ENCODE assay signal across 30 cellular contexts in genomic region chr14:95323361-95323760, GRCh38. TPM values are rescaled to one million over a fixed set of nuclear protein-coding genes. Genes with fewer than 3 reads are reported as not detected.
DNase-seq lines count a peak whose midpoint lies in the region; FAIRE-seq and TF ChIP-seq lines count a peak whose summit lies in the region.
"Had no signal": no experiment of that assay in that cellular context is flagged by ENCODE, and none has a peak within 500 bp of the region (broad histone marks: within the 10 kb centered on the region; RNA-seq: fewer than 3 reads in every experiment).

No MANE protein-coding gene starts in this region.

- peak overlapping the region; percentile 31 for H2AFZ ChIP-seq in mammary epithelial cell (ENCODE audit: low read depth, low read length)

- no peak for TF ChIP-seq EP300 in tibial nerve (IDR thresholded peaks at IDR 0.05)

- H3K27me3 Mint-ChIP-seq in CD14-positive monocyte (ENCODE audit: low read depth in 3 of 3), result peaks cover 2 to 12% (median 5%) of the 10 kb centered on the region in 3 donors

- dilution Hi-C loops in mammary epithelial cell (cut with HindIII; ENCODE audit: low sequenced_read_pairs), result no loop called here

- peaks cover 0 to 2% (median 0%) of the 10 kb centered on the region in 7 donors for H3K9me3 Mint-ChIP-seq in CD14-positive monocyte
- H3K9me3 Mint-ChIP-seq: CD8-positive, alpha-beta T cell had no signal

- peak overlapping the region; percentile 10 for H3K4me2 ChIP-seq in mammary epithelial cell (ENCODE audit: insufficient read depth, low read depth, low read length)

- TF ChIP-seq CTCF in CD14-positive monocyte (IDR thresholded peaks at IDR 0.05), result no peak
- no peak for TF ChIP-seq CTCF in mammary epithelial cell (conservative IDR thresholded peaks at IDR 0.05 in 1 of 2, IDR thresholded peaks at IDR 0.05 in 1 of 2; ENCODE audit: extremely low read depth in 1 of 2, insufficient read depth in 1 of 2, low read depth in 1 of 2, low read length in 2 of 2)
- no peak for TF ChIP-seq CTCF in esophagus squamous epithelium (IDR thresholded peaks at IDR 0.05)
- no peak for TF ChIP-seq CTCF in tibial nerve (IDR thresholded peaks at IDR 0.05)
- TF ChIP-seq CTCF in thyroid gland (IDR thresholded peaks at IDR 0.05), result no peak

- intact Hi-C loops in CD14-positive monocyte (cut with micrococcal nuclease) (loop anchor here (5.0 to 10.0 kb wide), 3 partner anchors 34 to 161 kb away; no protein-coding TSS in a partner anchor), mammary epithelial cell (cut with micrococcal nuclease) (no loop called here), esophagus squamous epithelium (cut with DNase I) (no loop called here), thyroid gland (cut with DNase I) (no loop called here)

- CTCF ChIA-PET in mammary epithelial cell (lab: Charles Lee; ENCODE audit: low non-redundant PET), result no interaction called here

- DNase-seq in CD14-positive monocyte (ENCODE audit: low spot score) (no peak), mammary epithelial cell (no peak), esophagus squamous epithelium (lab: John Stamatoyannopoulos, UW) (no peak), tibial nerve (ENCODE audit: low spot score in 2 of 2) (no peak), thyroid gland (no peak), small intestine (no peak)
- no peak for DNase-seq in activated CD8-positive, alpha-beta memory T cell treated with anti-CD3 and anti-CD28 coated beads for 24 hours
- DNase-seq: AML-193; C1 segment of cervical spinal cord; Caco-2; CD8-positive, alpha-beta T cell; DMS 273 treated with DMSO at 0.1 percent for 48 hours; DMS79; EL; GDM1; HCEC 1CT; KBM-7; MM.1S; NCI-H1048; NCI-H1417; NCI-H1694; NCI-H2029 treated with DMSO at 0.1 percent for 48 hours; NCI-H446 treated with DMSO at 0.1 percent for 48 hours; NCI-H526; NK-92 treated with Interleukin-12 subunit alpha and Interleukin-12 subunit beta, amount 100 ng/mL, for 24 hours; PC-3; RPMI8226; SHP77 treated with DMSO at 0.1 percent for 48 hours had no signal

- H3K9ac ChIP-seq in mammary epithelial cell (ENCODE audit: insufficient read depth, low read length), result no peak overlapping the region

- no peaks in the 10 kb centered on the region for H3K9me3 ChIP-seq in mammary epithelial cell (replicated peaks; ENCODE audit: insufficient read depth, low read length)
- H3K9me3 ChIP-seq in esophagus squamous epithelium, result no peaks in the 10 kb centered on the region
- no peaks in the 10 kb centered on the region for H3K9me3 ChIP-seq in tibial nerve
- H3K9me3 ChIP-seq in thyroid gland, result no peaks in the 10 kb centered on the region
- no peaks in the 10 kb centered on the region for H3K9me3 ChIP-seq in small intestine (ENCODE audit: control insufficient read depth, low read depth)
- H3K9me3 ChIP-seq: Caco-2 had no signal

- H3K4me3 ChIP-seq in mammary epithelial cell (replicated peaks in 1 of 3; ENCODE audit: insufficient read depth in 1 of 3, low read depth in 2 of 3, low read length in 3 of 3) (no peak overlapping the region), esophagus squamous epithelium (no peak overlapping the region), tibial nerve (no peak overlapping the region), thyroid gland (replicated peaks in 1 of 3) (no peak overlapping the region), small intestine (ENCODE audit: low read depth in 1 of 2, low read length in 2 of 2) (no peak overlapping the region)
- H3K4me3 ChIP-seq: GM12878 had no signal

- H3K4me3 Mint-ChIP-seq in CD14-positive monocyte, result peak overlapping the region in 1 of 2 donors; percentile 68
- H3K4me3 Mint-ChIP-seq: CD8-positive, alpha-beta T cell had no signal

- no TSS peak for BruUV-seq in mammary epithelial cell (replicated peaks; lab: Mats Ljungman, UMichigan)

- in situ Hi-C loops in mammary epithelial cell (cut with MboI; ENCODE audit: low sequenced_read_pairs in 2 of 2), result loop anchor here in 1 of 2 donors (10.0 kb wide), 1 partner anchor 59 kb away; no protein-coding TSS in a partner anchor

- no peaks in the 10 kb centered on the region for H4K20me1 ChIP-seq in mammary epithelial cell (ENCODE audit: insufficient read depth, low read length)

- no peaks in the 10 kb centered on the region for H3K27me3 ChIP-seq in mammary epithelial cell (ENCODE audit: insufficient read depth, low read length)
- peaks cover 0 to 10% (median 0%) of the 10 kb centered on the region in 4 donors for H3K27me3 ChIP-seq in esophagus squamous epithelium
- no peaks in the 10 kb centered on the region for H3K27me3 ChIP-seq in tibial nerve
- H3K27me3 ChIP-seq in thyroid gland, result no peaks in the 10 kb centered on the region
- H3K27me3 ChIP-seq in small intestine (ENCODE audit: control insufficient read depth in 2 of 2, insufficient read depth in 2 of 2, low read length in 2 of 2), result no peaks in the 10 kb centered on the region

- TF ChIP-seq POLR2A in esophagus squamous epithelium (IDR thresholded peaks at IDR 0.05), result no peak
- no peak for TF ChIP-seq POLR2A in tibial nerve (IDR thresholded peaks at IDR 0.05)
- no peak for TF ChIP-seq POLR2A in thyroid gland (IDR thresholded peaks at IDR 0.05)

- H3K36me3 ChIP-seq in mammary epithelial cell (ENCODE audit: insufficient read depth, low read length), result no peaks in the 10 kb centered on the region
- no peaks in the 10 kb centered on the region for H3K36me3 ChIP-seq in esophagus squamous epithelium
- H3K36me3 ChIP-seq in tibial nerve, result no peaks in the 10 kb centered on the region
- no peaks in the 10 kb centered on the region for H3K36me3 ChIP-seq in thyroid gland
- H3K36me3 ChIP-seq in small intestine (ENCODE audit: control insufficient read depth in 2 of 2, insufficient read depth in 2 of 2, low read length in 2 of 2), result no peaks in the 10 kb centered on the region

- H3K27ac Mint-ChIP-seq in CD14-positive monocyte, result peak overlapping the region; percentile 81 to 96 (median 90)
- H3K27ac Mint-ChIP-seq: CD8-positive, alpha-beta T cell had no signal

- H3K4me1 ChIP-seq in mammary epithelial cell (ENCODE audit: insufficient read depth, low read length) (peaks cover 51% of the 10 kb centered on the region), esophagus squamous epithelium (peaks cover 14 to 64% (median 27%) of the 10 kb centered on the region in 3 donors), tibial nerve (peaks cover 2 to 49% (median 16%) of the 10 kb centered on the region in 4 donors), thyroid gland (peaks cover 9 to 12% of the 10 kb centered on the region in 2 donors), small intestine (ENCODE audit: control insufficient read depth in 2 of 2, insufficient read depth in 1 of 2, low read depth in 1 of 2, low read length in 1 of 2) (no peaks in the 10 kb centered on the region)
- H3K4me1 ChIP-seq: Caco-2 had no signal

- FAIRE-seq in small intestine (lab: Jason Lieb, UNC), result no peak
- FAIRE-seq: GM12878, H1 had no signal

- H3K4me1 Mint-ChIP-seq in CD14-positive monocyte, result peaks cover 62% of the 10 kb centered on the region

- 89% methylated on average over 4 of the region's 6 CpGs for WGBS in mammary epithelial cell (ENCODE audit: low coverage, missing lambda C conversion rate)
- WGBS in esophagus squamous epithelium, 2 donors, result 45 to 79% methylated on average over 6 of the region's 6 CpGs
- 78 to 85% methylated on average over 6 of the region's 6 CpGs for WGBS in tibial nerve, 2 donors
- WGBS in thyroid gland, 2 donors, result 87 to 92% methylated on average over 6 of the region's 6 CpGs
- 89 to 92% (median 91%) methylated on average over 6 of the region's 6 CpGs for WGBS in small intestine, 3 donors

- peak overlapping the region; percentile 80 for H3K27ac ChIP-seq in mammary epithelial cell (ENCODE audit: insufficient read depth, low read depth, low read length)
- peak overlapping the region; percentile 7 to 56 (median 35) for H3K27ac ChIP-seq in esophagus squamous epithelium
- H3K27ac ChIP-seq in tibial nerve, result peak overlapping the region; percentile 23 to 97 (median 82)
- H3K27ac ChIP-seq in thyroid gland, result no peak overlapping the region
- H3K27ac ChIP-seq in small intestine (ENCODE audit: low read depth in 1 of 2, low read length in 1 of 2), result no peak overlapping the region

- H3K36me3 Mint-ChIP-seq in CD14-positive monocyte, result peaks cover 0 to 7% of the 10 kb centered on the region in 2 donors
- H3K36me3 Mint-ChIP-seq: CD8-positive, alpha-beta T cell had no signal

- peaks cover 12% of the 10 kb centered on the region for H3K79me2 ChIP-seq in mammary epithelial cell (ENCODE audit: insufficient read depth, low read length)

RNA-seq across cellular contexts. Expression of gene CLMN, which starts 3.7 kb away (rescaled TPM):
- polyA plus RNA-seq in CD14-positive monocyte, result 10 to 100 TPM; 23.2 to 33.7 TPM
- total RNA-seq in mammary epithelial cell, result 10 to 100 TPM; 12.2 to 64.3 TPM
- 12.0 TPM for polyA plus RNA-seq in mammary epithelial cell
- polyA minus RNA-seq in mammary epithelial cell, result 45.1 TPM
- total RNA-seq in esophagus squamous epithelium, result 10 to 100 TPM in 1 of 4 donors, 1 to 10 TPM in 3; 3.3 to 14.1 (median 5.1) TPM
- total RNA-seq in tibial nerve, result 10 to 100 TPM; 31.2 to 49.8 (median 40.9) TPM
- total RNA-seq in thyroid gland, result 10 to 100 TPM; 15.3 to 29.9 (median 17.8) TPM
- polyA plus RNA-seq in small intestine, result 1 to 10 TPM; 2.9 to 8.2 (median 3.2) TPM

Comparison
In these comparisons a context has a peak if more than half of its experiments do, and no peak if none do; other contexts are left out.
1. H3K27ac ChIP-seq: peak in mammary epithelial cell (single experiment), esophagus squamous epithelium (4 of 4) and tibial nerve (4 of 4); none in thyroid gland (0 of 3) and small intestine (0 of 2).
2. intact Hi-C loops: an anchor here in CD14-positive monocyte (5.0 to 10.0 kb wide); none called in mammary epithelial cell, esophagus squamous epithelium and thyroid gland.